1 cellular context compared by ENCODE assay signal in the genomic region with DNA sequence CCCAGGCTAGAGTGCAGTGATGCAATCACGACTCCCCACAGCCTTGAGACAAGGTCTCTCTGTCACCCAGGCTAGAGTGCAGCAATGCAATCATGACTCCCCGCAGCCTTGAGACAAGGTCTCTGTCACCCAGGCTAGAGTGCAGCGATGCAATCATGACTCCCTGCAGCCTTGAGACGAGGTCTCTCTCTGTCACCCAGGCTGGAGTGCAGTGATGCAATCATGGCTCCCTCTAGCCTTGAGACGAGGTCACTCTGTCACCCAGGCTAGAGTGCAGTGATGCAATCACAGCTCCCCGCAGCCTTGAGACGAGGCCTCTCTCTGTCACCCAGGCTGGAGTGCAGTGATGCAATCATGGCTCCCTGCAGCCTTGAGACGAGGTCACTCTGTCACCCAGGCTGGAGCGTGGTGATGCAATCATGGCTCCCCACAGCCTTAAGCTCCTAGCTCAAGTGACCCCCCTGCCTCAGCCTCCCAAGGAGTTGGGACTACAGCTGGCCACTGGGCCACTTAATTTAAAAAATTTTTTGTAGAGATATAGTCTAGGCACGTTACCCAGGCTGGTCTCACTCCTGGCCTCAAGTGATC.
TF ChIP-seq lines count a peak whose summit lies in the region.

No MANE protein-coding gene starts in this region.

TF ChIP-seq in HepG2, 621 proteins besides CTCF, POLR2A, EP300 and RAD21 (continued from another document and continues in another):
- TF ChIP-seq, protein P1, sequence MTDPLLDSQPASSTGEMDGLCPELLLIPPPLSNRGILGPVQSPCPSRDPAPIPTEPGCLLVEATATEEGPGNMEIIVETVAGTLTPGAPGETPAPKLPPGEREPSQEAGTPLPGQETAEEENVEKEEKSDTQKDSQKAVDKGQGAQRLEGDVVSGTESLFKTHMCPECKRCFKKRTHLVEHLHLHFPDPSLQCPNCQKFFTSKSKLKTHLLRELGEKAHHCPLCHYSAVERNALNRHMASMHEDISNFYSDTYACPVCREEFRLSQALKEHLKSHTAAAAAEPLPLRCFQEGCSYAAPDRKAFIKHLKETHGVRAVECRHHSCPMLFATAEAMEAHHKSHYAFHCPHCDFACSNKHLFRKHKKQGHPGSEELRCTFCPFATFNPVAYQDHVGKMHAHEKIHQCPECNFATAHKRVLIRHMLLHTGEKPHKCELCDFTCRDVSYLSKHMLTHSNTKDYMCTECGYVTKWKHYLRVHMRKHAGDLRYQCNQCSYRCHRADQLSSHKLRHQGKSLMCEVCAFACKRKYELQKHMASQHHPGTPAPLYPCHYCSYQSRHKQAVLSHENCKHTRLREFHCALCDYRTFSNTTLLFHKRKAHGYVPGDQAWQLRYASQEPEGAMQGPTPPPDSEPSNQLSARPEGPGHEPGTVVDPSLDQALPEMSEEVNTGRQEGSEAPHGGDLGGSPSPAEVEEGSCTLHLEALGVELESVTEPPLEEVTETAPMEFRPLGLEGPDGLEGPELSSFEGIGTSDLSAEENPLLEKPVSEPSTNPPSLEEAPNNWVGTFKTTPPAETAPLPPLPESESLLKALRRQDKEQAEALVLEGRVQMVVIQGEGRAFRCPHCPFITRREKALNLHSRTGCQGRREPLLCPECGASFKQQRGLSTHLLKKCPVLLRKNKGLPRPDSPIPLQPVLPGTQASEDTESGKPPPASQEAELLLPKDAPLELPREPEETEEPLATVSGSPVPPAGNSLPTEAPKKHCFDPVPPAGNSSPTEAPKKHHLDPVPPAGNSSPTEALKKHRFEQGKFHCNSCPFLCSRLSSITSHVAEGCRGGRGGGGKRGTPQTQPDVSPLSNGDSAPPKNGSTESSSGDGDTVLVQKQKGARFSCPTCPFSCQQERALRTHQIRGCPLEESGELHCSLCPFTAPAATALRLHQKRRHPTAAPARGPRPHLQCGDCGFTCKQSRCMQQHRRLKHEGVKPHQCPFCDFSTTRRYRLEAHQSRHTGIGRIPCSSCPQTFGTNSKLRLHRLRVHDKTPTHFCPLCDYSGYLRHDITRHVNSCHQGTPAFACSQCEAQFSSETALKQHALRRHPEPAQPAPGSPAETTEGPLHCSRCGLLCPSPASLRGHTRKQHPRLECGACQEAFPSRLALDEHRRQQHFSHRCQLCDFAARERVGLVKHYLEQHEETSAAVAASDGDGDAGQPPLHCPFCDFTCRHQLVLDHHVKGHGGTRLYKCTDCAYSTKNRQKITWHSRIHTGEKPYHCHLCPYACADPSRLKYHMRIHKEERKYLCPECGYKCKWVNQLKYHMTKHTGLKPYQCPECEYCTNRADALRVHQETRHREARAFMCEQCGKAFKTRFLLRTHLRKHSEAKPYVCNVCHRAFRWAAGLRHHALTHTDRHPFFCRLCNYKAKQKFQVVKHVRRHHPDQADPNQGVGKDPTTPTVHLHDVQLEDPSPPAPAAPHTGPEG (CRISPR knock-in tag; IDR thresholded peaks at IDR 0.05) = peak; percentile 47; the same call in 1 of the 2 replicates
- peak; percentile 94 for TF ChIP-seq ZBTB38 (CRISPR knock-in tag; IDR thresholded peaks at IDR 0.05)
- no peak for TF ChIP-seq SIN3B (IDR thresholded peaks at IDR 0.05; ENCODE audit: low read length)
- TF ChIP-seq, protein P2, sequence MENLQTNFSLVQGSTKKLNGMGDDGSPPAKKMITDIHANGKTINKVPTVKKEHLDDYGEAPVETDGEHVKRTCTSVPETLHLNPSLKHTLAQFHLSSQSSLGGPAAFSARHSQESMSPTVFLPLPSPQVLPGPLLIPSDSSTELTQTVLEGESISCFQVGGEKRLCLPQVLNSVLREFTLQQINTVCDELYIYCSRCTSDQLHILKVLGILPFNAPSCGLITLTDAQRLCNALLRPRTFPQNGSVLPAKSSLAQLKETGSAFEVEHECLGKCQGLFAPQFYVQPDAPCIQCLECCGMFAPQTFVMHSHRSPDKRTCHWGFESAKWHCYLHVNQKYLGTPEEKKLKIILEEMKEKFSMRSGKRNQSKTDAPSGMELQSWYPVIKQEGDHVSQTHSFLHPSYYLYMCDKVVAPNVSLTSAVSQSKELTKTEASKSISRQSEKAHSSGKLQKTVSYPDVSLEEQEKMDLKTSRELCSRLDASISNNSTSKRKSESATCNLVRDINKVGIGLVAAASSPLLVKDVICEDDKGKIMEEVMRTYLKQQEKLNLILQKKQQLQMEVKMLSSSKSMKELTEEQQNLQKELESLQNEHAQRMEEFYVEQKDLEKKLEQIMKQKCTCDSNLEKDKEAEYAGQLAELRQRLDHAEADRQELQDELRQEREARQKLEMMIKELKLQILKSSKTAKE (CRISPR knock-in tag; IDR thresholded peaks at IDR 0.05; ENCODE audit: borderline replicate concordance) = peak; percentile 100
- TF ChIP-seq KLF12 (CRISPR knock-in tag; IDR thresholded peaks at IDR 0.05; ENCODE audit: borderline replicate concordance) = no peak
- TF ChIP-seq, protein P3, sequence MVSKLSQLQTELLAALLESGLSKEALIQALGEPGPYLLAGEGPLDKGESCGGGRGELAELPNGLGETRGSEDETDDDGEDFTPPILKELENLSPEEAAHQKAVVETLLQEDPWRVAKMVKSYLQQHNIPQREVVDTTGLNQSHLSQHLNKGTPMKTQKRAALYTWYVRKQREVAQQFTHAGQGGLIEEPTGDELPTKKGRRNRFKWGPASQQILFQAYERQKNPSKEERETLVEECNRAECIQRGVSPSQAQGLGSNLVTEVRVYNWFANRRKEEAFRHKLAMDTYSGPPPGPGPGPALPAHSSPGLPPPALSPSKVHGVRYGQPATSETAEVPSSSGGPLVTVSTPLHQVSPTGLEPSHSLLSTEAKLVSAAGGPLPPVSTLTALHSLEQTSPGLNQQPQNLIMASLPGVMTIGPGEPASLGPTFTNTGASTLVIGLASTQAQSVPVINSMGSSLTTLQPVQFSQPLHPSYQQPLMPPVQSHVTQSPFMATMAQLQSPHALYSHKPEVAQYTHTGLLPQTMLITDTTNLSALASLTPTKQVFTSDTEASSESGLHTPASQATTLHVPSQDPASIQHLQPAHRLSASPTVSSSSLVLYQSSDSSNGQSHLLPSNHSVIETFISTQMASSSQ (IDR thresholded peaks at IDR 0.05; ENCODE audit: low read depth) = peak; percentile 70
- TF ChIP-seq, protein P3 (CRISPR knock-in tag; IDR thresholded peaks at IDR 0.05; ENCODE audit: borderline replicate concordance) = peak; percentile 94
- TF ChIP-seq RFX5 (IDR thresholded peaks at IDR 0.05; ENCODE audit: low read depth, low read length) = no peak; the same call in 1 of the 2 replicates
- peak; percentile 30; the same call in 1 of the 2 replicates for TF ChIP-seq TCF7 (IDR thresholded peaks at IDR 0.05; ENCODE audit: low read depth)
- peak; percentile 100 for TF ChIP-seq ZNF350 (CRISPR knock-in tag; IDR thresholded peaks at IDR 0.05; ENCODE audit: borderline replicate concordance, low read depth)
- TF ChIP-seq SPEN (CRISPR knock-in tag; IDR thresholded peaks at IDR 0.05; ENCODE audit: low read depth) = peak; percentile 97
- peak; percentile 93 for TF ChIP-seq ZIK1 (CRISPR knock-in tag; IDR thresholded peaks at IDR 0.05; ENCODE audit: borderline replicate concordance, low read depth)
- TF ChIP-seq LCORL (IDR thresholded peaks at IDR 0.05) = no peak
- peak; percentile 92 for TF ChIP-seq LCORL (CRISPR knock-in tag; IDR thresholded peaks at IDR 0.05)
- TF ChIP-seq JARID2 (CRISPR knock-in tag; IDR thresholded peaks at IDR 0.05; ENCODE audit: insufficient replicate concordance) = no peak
- TF ChIP-seq ZNF720 (CRISPR knock-in tag; IDR thresholded peaks at IDR 0.05) = no peak
- TF ChIP-seq ZSCAN25 (CRISPR knock-in tag; IDR thresholded peaks at IDR 0.05) = peak; percentile 79; the same call in 1 of the 2 replicates
- peak; percentile 94 for TF ChIP-seq FOXK1 (CRISPR knock-in tag; IDR thresholded peaks at IDR 0.05; ENCODE audit: borderline replicate concordance, low read depth)
- TF ChIP-seq ZNF891 (CRISPR knock-in tag; IDR thresholded peaks at IDR 0.05) = peak; percentile 97
- peak in 1 of 2 experiments; percentile 69; a peak in 1 of 4 replicates for TF ChIP-seq REST (IDR thresholded peaks at IDR 0.05; ENCODE audit: borderline replicate concordance in 1 of 2, low read depth in 1 of 2, low read length in 2 of 2)
- peak; percentile 90; the same call in 1 of the 2 replicates for TF ChIP-seq ZNF747 (CRISPR knock-in tag; IDR thresholded peaks at IDR 0.05; ENCODE audit: borderline replicate concordance)
- no peak for TF ChIP-seq ZSCAN29 (CRISPR knock-in tag; conservative IDR thresholded peaks at IDR 0.05)
- TF ChIP-seq ZNF724P (CRISPR knock-in tag; IDR thresholded peaks at IDR 0.05; ENCODE audit: borderline replicate concordance) = peak; percentile 96
- TF ChIP-seq, protein P4, sequence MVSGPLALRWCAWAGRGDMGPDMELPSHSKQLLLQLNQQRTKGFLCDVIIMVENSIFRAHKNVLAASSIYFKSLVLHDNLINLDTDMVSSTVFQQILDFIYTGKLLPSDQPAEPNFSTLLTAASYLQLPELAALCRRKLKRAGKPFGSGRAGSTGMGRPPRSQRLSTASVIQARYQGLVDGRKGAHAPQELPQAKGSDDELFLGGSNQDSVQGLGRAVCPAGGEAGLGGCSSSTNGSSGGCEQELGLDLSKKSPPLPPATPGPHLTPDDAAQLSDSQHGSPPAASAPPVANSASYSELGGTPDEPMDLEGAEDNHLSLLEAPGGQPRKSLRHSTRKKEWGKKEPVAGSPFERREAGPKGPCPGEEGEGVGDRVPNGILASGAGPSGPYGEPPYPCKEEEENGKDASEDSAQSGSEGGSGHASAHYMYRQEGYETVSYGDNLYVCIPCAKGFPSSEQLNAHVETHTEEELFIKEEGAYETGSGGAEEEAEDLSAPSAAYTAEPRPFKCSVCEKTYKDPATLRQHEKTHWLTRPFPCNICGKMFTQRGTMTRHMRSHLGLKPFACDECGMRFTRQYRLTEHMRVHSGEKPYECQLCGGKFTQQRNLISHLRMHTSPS (CRISPR knock-in tag; IDR thresholded peaks at IDR 0.05; ENCODE audit: low read depth) = peak; percentile 71; the same call in 1 of the 2 replicates
- TF ChIP-seq, protein P5, sequence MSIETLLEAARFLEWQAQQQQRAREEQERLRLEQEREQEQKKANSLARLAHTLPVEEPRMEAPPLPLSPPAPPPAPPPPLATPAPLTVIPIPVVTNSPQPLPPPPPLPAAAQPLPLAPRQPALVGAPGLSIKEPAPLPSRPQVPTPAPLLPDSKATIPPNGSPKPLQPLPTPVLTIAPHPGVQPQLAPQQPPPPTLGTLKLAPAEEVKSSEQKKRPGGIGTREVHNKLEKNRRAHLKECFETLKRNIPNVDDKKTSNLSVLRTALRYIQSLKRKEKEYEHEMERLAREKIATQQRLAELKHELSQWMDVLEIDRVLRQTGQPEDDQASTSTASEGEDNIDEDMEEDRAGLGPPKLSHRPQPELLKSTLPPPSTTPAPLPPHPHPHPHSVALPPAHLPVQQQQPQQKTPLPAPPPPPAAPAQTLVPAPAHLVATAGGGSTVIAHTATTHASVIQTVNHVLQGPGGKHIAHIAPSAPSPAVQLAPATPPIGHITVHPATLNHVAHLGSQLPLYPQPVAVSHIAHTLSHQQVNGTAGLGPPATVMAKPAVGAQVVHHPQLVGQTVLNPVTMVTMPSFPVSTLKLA (IDR thresholded peaks at IDR 0.05) = peak; percentile 19; the same call in 1 of the 2 replicates
- TF ChIP-seq MTA1 (CRISPR knock-in tag; IDR thresholded peaks at IDR 0.05; ENCODE audit: borderline replicate concordance) = peak; percentile 100
- peak; percentile 98 for TF ChIP-seq NCOA2 (CRISPR knock-in tag; IDR thresholded peaks at IDR 0.05)
- no peak for TF ChIP-seq ZKSCAN5 (CRISPR knock-in tag; IDR thresholded peaks at IDR 0.05)
- peak; percentile 66; the same call in 1 of the 2 replicates for TF ChIP-seq BCL3 (CRISPR knock-in tag; IDR thresholded peaks at IDR 0.05)
- TF ChIP-seq SAFB2 (CRISPR knock-in tag; IDR thresholded peaks at IDR 0.05; ENCODE audit: borderline replicate concordance, low read depth) = peak; percentile 77; the same call in 1 of the 2 replicates
- TF ChIP-seq TSC22D2 (CRISPR knock-in tag; IDR thresholded peaks at IDR 0.05; ENCODE audit: borderline replicate concordance) = peak; percentile 94; the same call in 1 of the 2 replicates
- TF ChIP-seq SMAD1 (CRISPR knock-in tag; IDR thresholded peaks at IDR 0.05; ENCODE audit: borderline replicate concordance, low read depth) = peak; percentile 89; the same call in 1 of the 2 replicates
- TF ChIP-seq ATF1 (CRISPR knock-in tag; IDR thresholded peaks at IDR 0.05) = peak; percentile 78; the same call in 1 of the 2 replicates
- no peak; the same call in 1 of the 2 replicates for TF ChIP-seq NFE2L1 (CRISPR knock-in tag; IDR thresholded peaks at IDR 0.05; ENCODE audit: borderline replicate concordance)
